Comparison of ENCODE assay signal across 11 cellular contexts in the genomic region with DNA sequence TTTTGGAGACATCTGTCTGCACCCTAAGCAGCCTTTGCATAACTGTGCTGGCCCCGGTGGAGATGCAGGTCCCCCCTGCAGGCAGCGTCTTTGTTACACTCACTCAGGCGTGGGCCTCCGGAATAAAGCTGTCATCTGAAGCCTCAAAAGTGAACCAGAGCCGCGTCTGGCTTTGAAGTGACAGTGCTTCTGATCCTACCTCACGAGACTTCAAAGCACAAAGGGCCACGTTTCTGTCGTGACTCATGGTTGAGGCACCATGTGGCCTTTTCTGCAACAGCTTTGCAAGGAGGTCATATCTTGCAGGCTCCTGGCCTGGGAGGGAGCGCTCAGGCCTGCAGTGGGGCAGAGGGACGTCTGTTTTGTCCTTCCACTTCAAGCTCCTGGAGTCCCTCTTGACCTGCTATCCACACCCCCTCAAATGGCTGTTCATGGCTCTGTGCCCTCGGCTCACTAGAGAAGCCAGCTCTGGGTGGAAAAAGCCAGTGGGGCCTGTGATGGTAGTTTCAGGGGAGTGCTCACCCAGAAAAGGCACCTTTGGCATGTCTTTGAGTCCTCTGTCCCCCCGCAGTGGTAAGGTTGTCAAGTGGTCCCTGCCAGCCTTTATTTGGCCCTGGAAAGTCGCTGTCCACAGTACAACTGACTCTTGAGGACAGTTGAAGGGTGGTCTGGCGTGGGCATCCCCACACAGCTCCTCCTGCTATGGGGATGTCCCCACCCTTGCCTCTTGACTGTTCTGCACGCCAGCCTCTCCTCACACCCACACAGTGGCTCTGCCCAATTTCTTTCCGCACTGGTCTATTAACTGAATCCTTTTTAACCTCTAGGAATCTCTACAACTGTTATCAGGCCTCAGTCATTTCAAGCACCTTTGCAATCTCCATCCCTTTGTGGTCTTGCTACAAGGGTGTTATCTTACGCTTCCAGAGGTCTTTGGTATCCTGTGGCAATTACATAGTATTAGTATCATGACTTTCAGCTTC. TPM values are rescaled to one million over a fixed set of nuclear protein-coding genes. Genes with fewer than 3 reads are reported as not detected.
A peak's percentile ranks its signal among the peaks of the same experiment; 100 is the strongest.
DNase-seq lines count a peak whose midpoint lies in the region; ATAC-seq and TF ChIP-seq lines count a peak whose summit lies in the region.
"Had no signal": no experiment of that assay in that cellular context is flagged by ENCODE, and none has a peak within 500 bp of the region (broad histone marks: within the 10 kb centered on the region; RNA-seq: fewer than 3 reads in every experiment).

No MANE protein-coding gene starts in this region.

- H3K23me2 ChIP-seq in H9 (ENCODE audit: insufficient read length, low read depth, low read length, poor library complexity, severe bottlenecking): no peaks in the 10 kb centered on the region

- no peaks in the 10 kb centered on the region for H3K36me3 Mint-ChIP-seq in H9 (ENCODE audit: insufficient read depth in 1 of 3, low read depth in 3 of 3)

- H3K56ac ChIP-seq in H9 (ENCODE audit: insufficient read length, low read depth, low read length): no peak overlapping the region

- no peak overlapping the region for H2BK120ac ChIP-seq in H9 (ENCODE audit: low read depth, low read length, poor library complexity, severe bottlenecking)

- no peak overlapping the region for H2BK5ac ChIP-seq in H9 (ENCODE audit: insufficient read length, low read length)

- no peaks in the 10 kb centered on the region; a peak in 1 of 5 replicates for H3K9me3 Mint-ChIP-seq in H9

- H3K27ac ChIP-seq in H9 (ENCODE audit: insufficient read length, low read depth, low read length): no peak overlapping the region
- H3K27ac ChIP-seq in effector memory CD4-positive, alpha-beta T cell (ENCODE audit: insufficient read depth, low read length, poor library complexity, severe bottlenecking): no peak overlapping the region

- H3K9me3 ChIP-seq in H9 (ENCODE audit: control insufficient read depth, low read depth, low read length): no peaks in the 10 kb centered on the region
- no peaks in the 10 kb centered on the region for H3K9me3 ChIP-seq in effector memory CD4-positive, alpha-beta T cell (ENCODE audit: control insufficient read depth, low read length)

- DNase-seq in H9 (peak; percentile 46), NCI-H146 treated with DMSO at 0.1 percent for 48 hours (lab: John Stamatoyannopoulos, UW; ENCODE audit: unreplicated experiment) (no peak), dedifferentiated amniotic fluid mesenchymal stem cell (ENCODE audit: extremely low spot score) (no peak)
- DNase-seq in activated CD4-positive, alpha-beta T cell treated with anti-CD3 and anti-CD28 coated beads, Interleukin-2, amount 50 U/mL, for 48 hours: peak; percentile 86 to 91
- peak; percentile 15 to 56 (median 19) for DNase-seq in effector memory CD4-positive, alpha-beta T cell
- DNase-seq in stimulated activated CD4-positive, alpha-beta T cell treated with anti-CD3 and anti-CD28 coated beads, TNF-alpha, amount 100 ng/mL, for 1 hour (ENCODE audit: low read depth in 3 of 3, low spot score in 1 of 3): peak; percentile 67 to 76 (median 71)
- DNase-seq: NCI-H146 had no signal

- no peak overlapping the region for H2BK15ac ChIP-seq in H9 (ENCODE audit: low read depth, low read length)

- no peak overlapping the region for H3K14ac ChIP-seq in H9 (ENCODE audit: insufficient read depth, low read length)

- no peak for TF ChIP-seq CTCF in H9 (conservative IDR thresholded peaks at IDR 0.05)

- H3K4me3 ChIP-seq in effector memory CD4-positive, alpha-beta T cell (ENCODE audit: insufficient read depth, low read depth, low read length, poor library complexity, severe bottlenecking): no peak overlapping the region

- peaks cover 66% of the 10 kb centered on the region for H3K27me3 Mint-ChIP-seq in H9 (ENCODE audit: low read depth)

- no peak overlapping the region for H3K9ac ChIP-seq in H9 (ENCODE audit: extremely low read depth, insufficient read length, low read length)

- no peaks in the 10 kb centered on the region for H4K20me1 ChIP-seq in H9 (ENCODE audit: control insufficient read depth, insufficient read depth, insufficient read length)

- no peak overlapping the region for H2BK12ac ChIP-seq in H9 (ENCODE audit: insufficient read length, low read depth, low read length)

- H3K36me3 ChIP-seq in effector memory CD4-positive, alpha-beta T cell (ENCODE audit: control insufficient read depth, insufficient read depth, low read length): peaks cover 3% of the 10 kb centered on the region

- H3K4me1 Mint-ChIP-seq in H9: peaks cover 52 to 56% of the 10 kb centered on the region in 2 experiments

- H3K27me3 ChIP-seq in H9 (ENCODE audit: insufficient read depth, low read length): no peaks in the 10 kb centered on the region
- no peaks in the 10 kb centered on the region for H3K27me3 ChIP-seq in effector memory CD4-positive, alpha-beta T cell (replicated peaks; ENCODE audit: control insufficient read depth, insufficient read depth, low read length, poor library complexity, severe bottlenecking)

- H3K79me1 ChIP-seq in H9 (ENCODE audit: insufficient read depth, low read depth, low read length, poor library complexity, severe bottlenecking): no peaks in the 10 kb centered on the region

- no peak overlapping the region for H4K5ac ChIP-seq in H9 (ENCODE audit: insufficient read length, low read depth, low read length)

- H3K18ac ChIP-seq in H9 (ENCODE audit: insufficient read length, low read depth, low read length): no peak overlapping the region

- H4K8ac ChIP-seq in H9 (replicated peaks; ENCODE audit: insufficient read length, low read depth, low read length): no peak overlapping the region

- H3K4ac ChIP-seq in H9 (ENCODE audit: low read depth, low read length): no peak overlapping the region

- ATAC-seq in HG02973 (IDR thresholded peaks at IDR 0.05; ENCODE audit: unreplicated experiment) (no peak), HG03432 (IDR thresholded peaks at IDR 0.05; ENCODE audit: unreplicated experiment) (no peak)

- no peak overlapping the region for H4K91ac ChIP-seq in H9 (ENCODE audit: insufficient read length, low read depth, low read length)

- no peak overlapping the region for H3K4me2 ChIP-seq in H9 (ENCODE audit: insufficient read depth, insufficient read length, low read length)

- peaks cover 13% of the 10 kb centered on the region; the same call in 1 of the 2 replicates for H3K4me1 ChIP-seq in H9 (ENCODE audit: insufficient read depth, low read length)
- peaks cover 10% of the 10 kb centered on the region for H3K4me1 ChIP-seq in effector memory CD4-positive, alpha-beta T cell (ENCODE audit: control insufficient read depth, insufficient read depth, low read length, poor library complexity, severe bottlenecking)

- H2BK20ac ChIP-seq in H9 (ENCODE audit: low read depth, low read length, poor library complexity, severe bottlenecking): no peak overlapping the region

- H3K27ac Mint-ChIP-seq in H9: no peak overlapping the region; a peak in 1 of 7 replicates

- H2AK5ac ChIP-seq in H9 (ENCODE audit: insufficient read length, low read length): no peak overlapping the region

- no peak overlapping the region for H2AFZ ChIP-seq in H9 (ENCODE audit: low read length)

- H3K23ac ChIP-seq in H9 (ENCODE audit: insufficient read length, low read depth, low read length): no peak overlapping the region

- no peak overlapping the region; a peak in 1 of 5 replicates for H3K4me3 Mint-ChIP-seq in H9

- no CpG with 5 or more reads among the region's 18 CpGs for WGBS in H9 (ENCODE audit: extremely low coverage, insufficient read length, low lambda C conversion rate)

- H3T11ph ChIP-seq in H9 (ENCODE audit: low read length): no peak overlapping the region

- H3K79me2 ChIP-seq in H9 (ENCODE audit: insufficient read depth, low read length): no peaks in the 10 kb centered on the region

RNA-seq across cellular contexts. Expression of gene GPR55, which starts 19.3 kb away (rescaled TPM):
- 0.11 TPM in 1 of 2 replicates, not detected in the other for total RNA-seq in H9 (2021)
- total RNA-seq: epithelial cell of proximal tubule, skeletal muscle tissue had no signal

RNA-seq across cellular contexts. Expression of gene ITM2C, which starts 41.0 kb away (rescaled TPM):
- 297 and 302 TPM in 2 replicates for total RNA-seq in H9 (2021)

Comparison
In these comparisons a context has a peak if more than half of its experiments do, and no peak if none do; other contexts are left out.
1. DNase-seq: peak in H9 (single experiment), activated CD4-positive, alpha-beta T cell treated with anti-CD3 and anti-CD28 coated beads, Interleukin-2, amount 50 U/mL, for 48 hours (2 of 2), effector memory CD4-positive, alpha-beta T cell (3 of 3) and stimulated activated CD4-positive, alpha-beta T cell treated with anti-CD3 and anti-CD28 coated beads, TNF-alpha, amount 100 ng/mL, for 1 hour (3 of 3); none in NCI-H146 treated with DMSO at 0.1 percent for 48 hours (single experiment) and dedifferentiated amniotic fluid mesenchymal stem cell (single experiment).